ENCODE assay signal across 2 cellular contexts in genomic region chr22:24338701-24339451, GRCh38.
TF ChIP-seq lines count a peak whose summit lies in the region.

No MANE protein-coding gene starts in this region.

TF ChIP-seq in SK-N-SH, 30 proteins besides CTCF, POLR2A, EP300 and RAD21 (continued from another document):
- no peak for TF ChIP-seq MEF2A (IDR thresholded peaks at IDR 0.05; ENCODE audit: borderline replicate concordance, low read depth)
- TF ChIP-seq TAF1 (IDR thresholded peaks at IDR 0.05; ENCODE audit: borderline replicate concordance, low read depth, low read length) = no peak
- TF ChIP-seq RXRA (IDR thresholded peaks at IDR 0.05; ENCODE audit: borderline replicate concordance, low read depth) = no peak
- TF ChIP-seq MXI1 (IDR thresholded peaks at IDR 0.05; ENCODE audit: low read depth, low read length) = no peak
- TF ChIP-seq ZBTB33 (IDR thresholded peaks at IDR 0.05; ENCODE audit: borderline replicate concordance, low read depth) = no peak
- TF ChIP-seq GABPA (IDR thresholded peaks at IDR 0.05; ENCODE audit: low read depth) = no peak
- TF ChIP-seq TCF12 (IDR thresholded peaks at IDR 0.05) = no peak
- TF ChIP-seq SIN3A (IDR thresholded peaks at IDR 0.05; ENCODE audit: borderline replicate concordance, low read depth, low read length) = no peak
- TF ChIP-seq REST (IDR thresholded peaks at IDR 0.05; ENCODE audit: low read depth, low read length) = no peak
- no peak for TF ChIP-seq FOXM1 (IDR thresholded peaks at IDR 0.05; ENCODE audit: low read depth)
- TF ChIP-seq JUND (IDR thresholded peaks at IDR 0.05) = no peak
- TF ChIP-seq EZH2phosphoT487 (IDR thresholded peaks at IDR 0.05; ENCODE audit: borderline replicate concordance, low read depth) = no peak
- TF ChIP-seq IRF3 (IDR thresholded peaks at IDR 0.05; ENCODE audit: low read depth, low read length) = no peak
- no peak for TF ChIP-seq MAX (IDR thresholded peaks at IDR 0.05; ENCODE audit: low read depth)
TF ChIP-seq in SK-N-SH: peak in this region for 0.

TF ChIP-seq in H1, 55 proteins besides CTCF, POLR2A, EP300 and RAD21 (continued from another document):
- no peak for TF ChIP-seq SIN3A (conservative IDR thresholded peaks at IDR 0.05 in 1 of 2, IDR thresholded peaks at IDR 0.05 in 1 of 2; ENCODE audit: low read depth in 1 of 2, low read length in 2 of 2)
- TF ChIP-seq BACH1 (IDR thresholded peaks at IDR 0.05; ENCODE audit: low read length) = no peak
- TF ChIP-seq MAFK (IDR thresholded peaks at IDR 0.05; ENCODE audit: low read depth, low read length) = no peak
- no peak for TF ChIP-seq ATF2 (IDR thresholded peaks at IDR 0.05; ENCODE audit: low read length)
- TF ChIP-seq TCF12 (IDR thresholded peaks at IDR 0.05; ENCODE audit: low read depth, low read length) = no peak
- TF ChIP-seq KDM4A (IDR thresholded peaks at IDR 0.05; ENCODE audit: low read depth, low read length, severe bottlenecking) = no peak
